In genomic region chr2:151238527-151239487, GRCh38 we compare ENCODE assay signal across 8 cellular contexts. TPM values are rescaled to one million over a fixed set of nuclear protein-coding genes. Genes with fewer than 3 reads are reported as not detected.
DNase-seq lines count a peak whose midpoint lies in the region; ATAC-seq, FAIRE-seq and TF ChIP-seq lines count a peak whose summit lies in the region.

No MANE protein-coding gene starts in this region.

- H4K20me1 ChIP-seq in HepG2 (ENCODE audit: insufficient read depth, low read length), result no peaks in the 10 kb centered on the region

- H3K27ac ChIP-seq in HepG2 (ENCODE audit: extremely low read length, insufficient read depth, low read length), result no peak overlapping the region

- peak; percentile 84 for DNase-seq in AG09309 (ENCODE audit: low read depth)
- peak; percentile 59 for DNase-seq in GM13976 (ENCODE audit: low spot score)
- peak; percentile 67 for DNase-seq in NCI-H1436 (lab: John Stamatoyannopoulos, UW)
- DNase-seq in cerebellum (ENCODE audit: low spot score), result peak; percentile 57
- DNase-seq in HepG2 (ENCODE audit: low spot score), result peak; percentile 57
- DNase-seq in stimulated activated naive CD8-positive, alpha-beta T cell treated with anti-CD3 and anti-CD28 coated beads, Interleukin-15, Interleukin-2, amounts not matched to agents 100 U/mL and 50 U/mL, for 24 hours, result peak; percentile 35

- TF ChIP-seq RAD21 in HepG2 (CRISPR knock-in tag; IDR thresholded peaks at IDR 0.05), result peak; percentile 83

- H3K9ac ChIP-seq in HepG2 (ENCODE audit: insufficient read depth, low read depth, low read length), result no peak overlapping the region

- H3K79me2 ChIP-seq in HepG2 (ENCODE audit: insufficient read depth, low read length), result no peaks in the 10 kb centered on the region

- H3K9me3 ChIP-seq in HepG2 (ENCODE audit: low read length), result no peaks in the 10 kb centered on the region

- H3K4me3 ChIP-seq in AG09309 (ENCODE audit: control insufficient read depth, low read depth, low read length), result no peak overlapping the region
- H3K4me3 ChIP-seq in HepG2 (replicated peaks in 1 of 3; ENCODE audit: insufficient read depth in 1 of 3, low read depth in 2 of 3, low read length in 3 of 3), result no peak overlapping the region

- no peak overlapping the region for H2AFZ ChIP-seq in HepG2 (ENCODE audit: low read length)

- TF ChIP-seq EP300 in HepG2 (IDR thresholded peaks at IDR 0.05; ENCODE audit: low read depth in 2 of 2, low read length in 2 of 2) (no peak), HepG2 (CRISPR knock-in tag; IDR thresholded peaks at IDR 0.05; ENCODE audit: borderline replicate concordance) (no peak)

- CTCF ChIA-PET in HepG2 (lab: Yijun Ruan, JAX; ENCODE audit: low intra/inter-chr PET ratio, low total read pairs), result interaction anchor here (0.6 kb wide), 1 partner anchor 12 kb away, joined by 3 read pairs; no protein-coding TSS in a partner anchor

- ATAC-seq in HG02798 (IDR thresholded peaks at IDR 0.05; ENCODE audit: poor library complexity, unreplicated experiment), result peak; percentile 78
- peak; percentile 87 for ATAC-seq in SK-N-SH treated with all-trans-retinoic acid at 6 μM for 48 hours
- peak; percentile 91 for ATAC-seq in HepG2
- ATAC-seq in stimulated activated naive CD8-positive, alpha-beta T cell treated with anti-CD3 and anti-CD28 coated beads, Interleukin-15, Interleukin-2, amounts not matched to agents 100 U/mL and 50 U/mL, for 24 hours, result peak; percentile 63

- no peak for TF ChIP-seq POLR2A in HepG2 (IDR thresholded peaks at IDR 0.05; ENCODE audit: insufficient read depth in 1 of 2, low read depth in 2 of 2, low read length in 2 of 2)

- POLR2A ChIA-PET in HepG2 (lab: Yijun Ruan, JAX), result no interaction called here

- in situ Hi-C loops in GM13976 (cut with MboI; ENCODE audit: low sequenced_read_pairs, unreplicated experiment), result loop anchor here (25.0 kb wide), 1 partner anchor 1652 kb away; the partner anchor contains the start of gene MMADHC
- in situ Hi-C loops in HepG2 (cut with HindIII; ENCODE audit: extremely low pct_ligation_motif_present, low pct_unique_long_range_greater_than_20kb), result loop anchor here (10.0 kb wide), 1 partner anchor 1644 kb away; no protein-coding TSS in a partner anchor

- TF ChIP-seq CTCF in AG09309 (IDR thresholded peaks at IDR 0.05; ENCODE audit: control insufficient read depth, insufficient read depth, low read depth, low read length, missing control alignments) (peak; percentile 74), GM13976 (IDR thresholded peaks at IDR 0.05; ENCODE audit: borderline replicate concordance, control extremely low read depth, extremely low read depth, insufficient read depth, missing control alignments) (peak; percentile 37), HepG2 (CRISPR knock-in tag; IDR thresholded peaks at IDR 0.05) (peak; percentile 82)

- no peaks in the 10 kb centered on the region for H3K36me3 ChIP-seq in HepG2 (replicated peaks in 1 of 2; ENCODE audit: control insufficient read depth in 1 of 2, insufficient read depth in 2 of 2, low read length in 2 of 2)

- H3K4me1 ChIP-seq in HepG2 (ENCODE audit: insufficient read depth, low read length), result no peaks in the 10 kb centered on the region

- FAIRE-seq in HepG2 (lab: Jason Lieb, UNC), result peak; percentile 81

- no TSS peak for BruUV-seq in HepG2 (replicated peaks; lab: Mats Ljungman, UMichigan)

- 0 out of 5 replicates have a peak, but pooled peaks cover 0 to 6% of the 10 kb centered on the region in 2 experiments for H3K27me3 ChIP-seq in HepG2 (ENCODE audit: control insufficient read depth in 1 of 2, insufficient read depth in 2 of 2, low read length in 2 of 2)

- no peak overlapping the region for H3K4me2 ChIP-seq in HepG2 (ENCODE audit: low read depth, low read length)

- WGBS in HepG2 (ENCODE audit: low lambda C conversion rate), result 15% methylated on average over 6 of the region's 6 CpGs

- intact Hi-C loops in HepG2 (cut with micrococcal nuclease; ENCODE audit: unreplicated experiment), result loop anchor here (2.0 to 5.0 kb wide), 4 partner anchors 207 to 1644 kb away; partner anchors contain the start of gene RND3

TF ChIP-seq in SK-N-SH treated with all-trans-retinoic acid at 6 μM for 48 hours, 23 proteins besides CTCF, POLR2A, EP300 and RAD21 (continues in another document):
- TF ChIP-seq TOX (CRISPR knock-in tag; IDR thresholded peaks at IDR 0.05; ENCODE audit: borderline replicate concordance) (no peak), ARNTL (CRISPR knock-in tag; IDR thresholded peaks at IDR 0.05; ENCODE audit: borderline replicate concordance, low read depth) (no peak)

TF ChIP-seq in HepG2, 621 proteins besides CTCF, POLR2A, EP300 and RAD21 (continues in another document):
- no peak for TF ChIP-seq E2F2 (CRISPR knock-in tag; IDR thresholded peaks at IDR 0.05; ENCODE audit: borderline replicate concordance)
- TF ChIP-seq ZNF205 (CRISPR knock-in tag; IDR thresholded peaks at IDR 0.05), result no peak
- no peak for TF ChIP-seq HOXA9 (CRISPR knock-in tag; IDR thresholded peaks at IDR 0.05; ENCODE audit: borderline replicate concordance)
- 0 out of 2 replicates have a peak, but pooled peaks have one; percentile 22 for TF ChIP-seq MIXL1 (CRISPR knock-in tag; IDR thresholded peaks at IDR 0.05)
- TF ChIP-seq STAG1 (CRISPR knock-in tag; IDR thresholded peaks at IDR 0.05), result peak; percentile 88
- TF ChIP-seq MXD1 (CRISPR knock-in tag; IDR thresholded peaks at IDR 0.05), result no peak
- TF ChIP-seq ZNF7 (CRISPR knock-in tag; IDR thresholded peaks at IDR 0.05), result peak; percentile 72
- no peak for TF ChIP-seq ZNF12 (CRISPR knock-in tag; IDR thresholded peaks at IDR 0.05)
- no peak for TF ChIP-seq ETV6 (CRISPR knock-in tag; conservative IDR thresholded peaks at IDR 0.05)

RNA-seq across cellular contexts. Expression of gene RBM43, which starts 22.9 kb away (rescaled TPM):
- total RNA-seq in cerebellum, result 3.8 TPM
- 0.31 and 0.52 TPM in 2 replicates for total RNA-seq in HepG2 (2016; rRNA removed; fragmentation: Illumina TruSeq; extraction: Trizol)
- total RNA-seq in HepG2 (2016; cell fraction: cytosol; rRNA removed; fragmentation: Illumina TruSeq; extraction: Trizol; ENCODE audit: low read depth), result 0.40 TPM in 1 of 2 replicates, not detected in the other
- total RNA-seq in HepG2 (2016; cell fraction: insoluble cytoplasmic fraction; rRNA removed; fragmentation: Illumina TruSeq; extraction: Trizol), result 0.61 and 1.2 TPM in 2 replicates
- 0.59 and 1.00 TPM in 2 replicates for total RNA-seq in HepG2 (2016; cell fraction: membrane; rRNA removed; fragmentation: Illumina TruSeq; extraction: Trizol)
- 1.0 and 1.8 TPM in 2 replicates for total RNA-seq in HepG2 (2016; cell fraction: nucleus; rRNA removed; fragmentation: Illumina TruSeq; extraction: Trizol)
- 0.57 and 0.70 TPM in 2 replicates for polyA plus RNA-seq in HepG2 (2011; rRNA removed)
- polyA plus RNA-seq in HepG2 (2011; cell fraction: cytosol; rRNA removed), result 0.15 and 0.38 TPM in 2 replicates
- 0.21 and 0.83 TPM in 2 replicates for polyA plus RNA-seq in HepG2 (2011; cell fraction: nucleus; rRNA removed)
- polyA plus RNA-seq in HepG2 (2012), result 0.35 and 0.38 TPM in 2 replicates
- polyA plus RNA-seq in HepG2 (2016; cell fraction: cytosol; fragmentation: Illumina TruSeq; extraction: Trizol; ENCODE audit: low read depth), result 0.24 and 0.46 TPM in 2 replicates
- 1.4 and 1.5 TPM in 2 replicates for polyA plus RNA-seq in HepG2 (2016; cell fraction: insoluble cytoplasmic fraction; fragmentation: Illumina TruSeq; extraction: Trizol; ENCODE audit: low read depth)
- polyA plus RNA-seq in HepG2 (2016; cell fraction: membrane; fragmentation: Illumina TruSeq; extraction: Trizol; ENCODE audit: low read depth), result 0.37 and 0.76 TPM in 2 replicates
- polyA plus RNA-seq in HepG2 (2016; cell fraction: nucleus; fragmentation: Illumina TruSeq; extraction: Trizol; ENCODE audit: insufficient read depth, low read depth), result 2.0 and 2.4 TPM in 2 replicates
- polyA minus RNA-seq in HepG2 (2011; rRNA and poly(A)+ RNA removed; ENCODE audit: low replicate concordance), result 0.26 and 0.65 TPM in 2 replicates
- polyA minus RNA-seq in HepG2 (2011; cell fraction: cytosol; rRNA and poly(A)+ RNA removed), result 0.18 and 0.40 TPM in 2 replicates
- polyA minus RNA-seq in HepG2 (2011; cell fraction: nucleus; rRNA and poly(A)+ RNA removed), result 1.7 TPM in 2 replicates

RNA-seq across cellular contexts. Expression of gene NMI, which starts 50.7 kb away (rescaled TPM):
- total RNA-seq in cerebellum (1.8 TPM), HepG2 (2016; rRNA removed; fragmentation: Illumina TruSeq; extraction: Trizol) (3.9 and 4.4 TPM in 2 replicates)
- 0.91 and 0.97 TPM in 2 replicates for total RNA-seq in HepG2 (2016; cell fraction: cytosol; rRNA removed; fragmentation: Illumina TruSeq; extraction: Trizol; ENCODE audit: low read depth)
- 3.6 and 4.5 TPM in 2 replicates for total RNA-seq in HepG2 (2016; cell fraction: insoluble cytoplasmic fraction; rRNA removed; fragmentation: Illumina TruSeq; extraction: Trizol)
- 1.5 and 1.7 TPM in 2 replicates for total RNA-seq in HepG2 (2016; cell fraction: membrane; rRNA removed; fragmentation: Illumina TruSeq; extraction: Trizol)
- total RNA-seq in HepG2 (2016; cell fraction: nucleus; rRNA removed; fragmentation: Illumina TruSeq; extraction: Trizol), result 1.8 and 2.1 TPM in 2 replicates
- polyA plus RNA-seq in HepG2 (2011; rRNA removed), result 0.42 and 0.64 TPM in 2 replicates
- polyA plus RNA-seq in HepG2 (2011; cell fraction: cytosol; rRNA removed), result 0.35 and 0.45 TPM in 2 replicates
- 0.29 and 0.57 TPM in 2 replicates for polyA plus RNA-seq in HepG2 (2011; cell fraction: nucleus; rRNA removed)
- 0.74 and 1.0 TPM in 2 replicates for polyA plus RNA-seq in HepG2 (2012)
- polyA plus RNA-seq in HepG2 (2016; cell fraction: cytosol; fragmentation: Illumina TruSeq; extraction: Trizol; ENCODE audit: low read depth), result 0.60 and 0.80 TPM in 2 replicates
- 6.2 and 6.7 TPM in 2 replicates for polyA plus RNA-seq in HepG2 (2016; cell fraction: insoluble cytoplasmic fraction; fragmentation: Illumina TruSeq; extraction: Trizol; ENCODE audit: low read depth)
- polyA plus RNA-seq in HepG2 (2016; cell fraction: membrane; fragmentation: Illumina TruSeq; extraction: Trizol; ENCODE audit: low read depth), result 0.89 and 0.91 TPM in 2 replicates
- polyA plus RNA-seq in HepG2 (2016; cell fraction: nucleus; fragmentation: Illumina TruSeq; extraction: Trizol; ENCODE audit: insufficient read depth, low read depth), result 2.8 and 3.6 TPM in 2 replicates
- polyA minus RNA-seq in HepG2 (2011; rRNA and poly(A)+ RNA removed; ENCODE audit: low replicate concordance), result 0.46 and 2.2 TPM in 2 replicates
- polyA minus RNA-seq in HepG2 (2011; cell fraction: cytosol; rRNA and poly(A)+ RNA removed), result 0.40 TPM in 1 of 2 replicates, not detected in the other
- 1.5 TPM in 2 replicates for polyA minus RNA-seq in HepG2 (2011; cell fraction: nucleus; rRNA and poly(A)+ RNA removed)
